18 cellular contexts compared by ENCODE assay signal in the genomic region with DNA sequence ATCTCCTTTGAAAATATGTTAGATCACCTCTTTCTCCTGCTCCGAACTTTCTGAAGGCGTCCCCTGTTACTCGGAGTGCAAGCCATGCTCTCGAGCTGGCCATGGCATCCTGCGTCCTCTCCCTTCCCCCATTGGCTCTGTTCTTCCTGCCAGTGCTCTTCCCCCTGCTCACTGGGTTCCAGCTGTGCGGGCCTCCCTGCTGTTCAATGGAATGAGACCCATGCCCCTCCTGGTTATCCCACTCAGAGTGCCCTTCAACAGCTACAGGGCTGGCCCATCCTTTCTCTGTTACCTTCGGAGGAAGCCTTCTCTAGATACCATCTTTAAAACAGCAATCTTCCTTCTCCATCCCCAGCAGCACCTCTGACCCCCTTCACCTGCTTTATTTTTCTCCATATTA.
"Had no signal": no experiment of that assay in that cellular context is flagged by ENCODE, and none has a peak within 500 bp of the region (broad histone marks: within the 10 kb centered on the region; RNA-seq: fewer than 3 reads in every experiment).

No MANE protein-coding gene starts in this region.

- DNase-seq: effector CD4-positive, alpha-beta T cell; foreskin melanocyte; head of caudate nucleus; islet precursor cell; mammary epithelial cell; mucosa of descending colon; naive thymus-derived CD8-positive, alpha-beta T cell; posterior cingulate gyrus; stimulated activated CD4-positive, alpha-beta T cell treated with anti-CD3 and anti-CD28 coated beads, Interleukin-2, amount 100 ng/mL, for 24 hours; stimulated activated CD4-positive, alpha-beta T cell treated with anti-CD3 and anti-CD28 coated beads, Interleukin-4, amount 100 ng/mL, for 4 hours; stimulated activated naive CD4-positive, alpha-beta T cell; thyroid gland; upper lobe of left lung; uterus had no signal

- H3K4me3 ChIP-seq: coronary artery, hepatocyte, mucosa of descending colon, suprapubic skin, thyroid gland, upper lobe of left lung, uterus had no signal

- H3K79me2 ChIP-seq: hepatocyte had no signal

- ATAC-seq: left lobe of liver; mucosa of descending colon; naive thymus-derived CD8-positive, alpha-beta T cell had no signal

- H3K9me3 ChIP-seq: mucosa of descending colon, suprapubic skin, thyroid gland, upper lobe of left lung, uterus had no signal

- H3K36me3 ChIP-seq: suprapubic skin, thyroid gland, upper lobe of left lung, uterus had no signal

- H3K27me3 ChIP-seq: hepatocyte, suprapubic skin, thyroid gland, upper lobe of left lung, uterus had no signal

- H3K27me3 Mint-ChIP-seq: naive thymus-derived CD8-positive, alpha-beta T cell had no signal

- H3K4me2 ChIP-seq: hepatocyte had no signal

- H3K27ac ChIP-seq: coronary artery, hepatocyte, suprapubic skin, thyroid gland, upper lobe of left lung, uterus had no signal

- H3K36me3 Mint-ChIP-seq: naive thymus-derived CD8-positive, alpha-beta T cell had no signal

- H2AFZ ChIP-seq: hepatocyte had no signal

- H3K4me3 Mint-ChIP-seq: naive thymus-derived CD8-positive, alpha-beta T cell had no signal

- H3K4me1 ChIP-seq: uterus had no signal

- H3K9me3 Mint-ChIP-seq: naive thymus-derived CD8-positive, alpha-beta T cell had no signal
